Comparison of ENCODE assay signal across 8 cellular contexts in genomic region chr16:4614571-4615388, GRCh38. TPM values are rescaled to one million over a fixed set of nuclear protein-coding genes. Genes with fewer than 3 reads are reported as not detected.
A peak's percentile ranks its signal among the peaks of the same experiment; 100 is the strongest.
DNase-seq lines count a peak whose midpoint lies in the region; ATAC-seq and TF ChIP-seq lines count a peak whose summit lies in the region.

Gene UBALD1, minus strand, starts transcription at chr16:4614888. Its CDS starts 91 bp downstream, at chr16:4614797.

- H3K4me1 Mint-ChIP-seq in activated B cell treated with CpG ODN at 0.5 μM for 24 hours = peaks cover 33% of the 10 kb centered on the region

- TF ChIP-seq CTCF in activated B cell treated with CpG ODN at 0.5 μM for 24 hours (IDR thresholded peaks at IDR 0.05) = no peak
- TF ChIP-seq CTCF in cardiac fibroblast (IDR thresholded peaks at IDR 0.05; ENCODE audit: low read depth, low read length) = no peak

- POLR2A ChIA-PET in activated B cell treated with CpG ODN at 0.5 μM for 24 hours (lab: Charles Lee) = interaction anchor here (1.0 to 4.7 kb wide), 4 partner anchors 10 to 76 kb away, joined by 3 to 51 read pairs (median 8); partner anchors contain the start of genes CDIP1 and MGRN1

- peaks cover 2% of the 10 kb centered on the region for H3K36me3 Mint-ChIP-seq in activated B cell treated with CpG ODN at 0.5 μM for 24 hours (ENCODE audit: low read depth)

- peak within 1 kb of the TSS; percentile 71 to 80 for H3K4me3 ChIP-seq in cardiac fibroblast (replicated peaks in 1 of 2; ENCODE audit: low read depth in 2 of 2, low read length in 2 of 2)

- peak; percentile 51 for ATAC-seq in GM18870 (IDR thresholded peaks at IDR 0.05; ENCODE audit: unreplicated experiment)
- ATAC-seq in HG03103 (IDR thresholded peaks at IDR 0.05; ENCODE audit: low read depth, unreplicated experiment) = peak; percentile 42
- ATAC-seq in activated B cell treated with CpG ODN at 0.5 μM for 24 hours (ENCODE audit: low read depth) = peak; percentile 64

- peak within 1 kb of the TSS; percentile 92 for H3K4me3 Mint-ChIP-seq in activated B cell treated with CpG ODN at 0.5 μM for 24 hours

- intact Hi-C loops in activated B cell treated with CpG ODN at 0.5 μM for 24 hours (cut with micrococcal nuclease) = loop anchor here (1.0 to 5.0 kb wide), 3 partner anchors 76 to 342 kb away; partner anchors contain the start of genes CDIP1, PAM16 and TFAP4

- H3K9me3 Mint-ChIP-seq in activated B cell treated with CpG ODN at 0.5 μM for 24 hours = no peaks in the 10 kb centered on the region

- DNase-seq in AG08395 (ENCODE audit: low spot score) (peak; percentile 88), NCI-H2196 treated with DMSO at 0.1 percent for 48 hours (lab: John Stamatoyannopoulos, UW; ENCODE audit: unreplicated experiment) (peak; percentile 85), activated B cell treated with CpG ODN at 0.5 μM for 24 hours (peak; percentile 87), cardiac fibroblast (ENCODE audit: low read depth in 2 of 2) (peak; percentile 90 to 91), iris pigment epithelial cell (ENCODE audit: low read depth) (peak; percentile 92)
- DNase-seq in stimulated activated CD4-positive, alpha-beta T cell treated with anti-CD3 and anti-CD28 coated beads, Interleukin-12 subunit alpha, Interleukin-12 subunit beta, amount 100 ng/mL, for 4 hours = peak; percentile 76

- H3K27me3 Mint-ChIP-seq in activated B cell treated with CpG ODN at 0.5 μM for 24 hours = no peaks in the 10 kb centered on the region

- H3K27ac Mint-ChIP-seq in activated B cell treated with CpG ODN at 0.5 μM for 24 hours = peak within 1 kb of the TSS; percentile 92

- CTCF ChIA-PET in activated B cell treated with CpG ODN at 0.5 μM for 24 hours (lab: Charles Lee) = interaction anchor here (1.5 to 3.0 kb wide), 3 partner anchors 10 to 109 kb away, joined by 4 to 21 read pairs (median 12); partner anchors contain the start of gene MGRN1

RNA-seq across cellular contexts. Expression of gene UBALD1, which starts in this region (rescaled TPM):
- 17.2 and 23.4 TPM in 2 replicates for total RNA-seq in activated B cell treated with CpG ODN at 0.5 μM for 24 hours

Comparison
In these comparisons a context has a peak if more than half of its experiments do, and no peak if none do; other contexts are left out.
1. Peak in every context shown above with its lines: DNase-seq, ATAC-seq and H3K4me3 ChIP-seq.